8 cellular contexts compared by ENCODE assay signal in the genomic region with DNA sequence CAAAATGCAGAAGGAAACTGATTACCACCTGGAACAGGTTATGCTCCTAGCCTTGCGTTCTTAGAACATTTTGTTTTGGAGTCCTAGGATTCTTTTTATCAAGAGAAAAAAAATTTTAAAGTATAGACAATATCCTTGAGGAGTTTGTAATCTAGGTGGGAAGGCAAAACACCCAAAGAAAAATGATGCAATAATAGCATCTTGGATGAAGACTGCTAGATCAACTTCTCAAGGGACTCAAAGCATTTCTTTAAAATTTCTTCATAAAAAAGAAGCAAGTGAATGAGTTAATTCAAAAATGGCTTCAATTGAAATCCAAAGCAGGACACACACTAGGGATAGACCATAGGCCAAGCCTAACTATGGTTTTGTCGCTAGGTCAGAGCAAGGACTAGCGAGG.
"Had no signal": no experiment of that assay in that cellular context is flagged by ENCODE, and none has a peak within 500 bp of the region (broad histone marks: within the 10 kb centered on the region; RNA-seq: fewer than 3 reads in every experiment).

No MANE protein-coding gene starts in this region.

- FAIRE-seq: G401.6, GM12878, GM12891, GM12892, GM18507, GM19239 had no signal

- ATAC-seq: GM12878 had no signal

- DNase-seq: GDM1, GF-D8 had no signal

- H3K4me3 ChIP-seq: GM12878 had no signal
